1 cellular context compared by ENCODE assay signal in the genomic region with DNA sequence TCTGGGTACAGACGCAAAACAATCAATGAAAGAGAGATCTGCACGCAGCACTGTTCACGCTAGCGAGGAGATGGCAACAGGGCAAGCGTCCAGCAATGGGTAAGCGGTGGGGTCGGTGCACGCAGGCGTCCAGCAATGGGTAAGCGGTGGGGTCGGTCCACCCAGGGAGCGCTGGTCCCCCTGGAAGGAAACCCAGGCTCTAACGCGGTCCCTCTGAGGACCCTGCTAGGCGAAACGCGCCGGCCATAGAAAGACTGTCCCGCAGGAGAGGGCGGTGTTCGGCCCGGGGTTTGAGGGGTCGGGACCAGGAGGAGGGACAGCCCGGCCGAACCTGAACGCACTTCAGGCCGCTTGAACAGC.
TF ChIP-seq lines count a peak whose summit lies in the region.

No MANE protein-coding gene starts in this region.

TF ChIP-seq in A549, 52 proteins besides CTCF, POLR2A, EP300 and RAD21 (continued from another document):
- TF ChIP-seq HES2 (IDR thresholded peaks at IDR 0.05) (no peak), RARB (CRISPR knock-in tag; IDR thresholded peaks at IDR 0.05) (no peak), CEBPB (IDR thresholded peaks at IDR 0.05) (no peak), KDM5A (IDR thresholded peaks at IDR 0.05) (no peak), MAZ (IDR thresholded peaks at IDR 0.05; ENCODE audit: borderline replicate concordance, low read depth, low read length) (no peak), EHMT2 (IDR thresholded peaks at IDR 0.05; ENCODE audit: low read depth) (no peak), MAFK (IDR thresholded peaks at IDR 0.05; ENCODE audit: partially characterized antibody) (no peak), ELK1 (IDR thresholded peaks at IDR 0.05; ENCODE audit: low read depth, low read length) (no peak), POLR2AphosphoS2 (conservative IDR thresholded peaks at IDR 0.05; ENCODE audit: low read length) (no peak), GATA3 (IDR thresholded peaks at IDR 0.05; ENCODE audit: borderline replicate concordance) (no peak), FOXS1 (CRISPR knock-in tag; IDR thresholded peaks at IDR 0.05) (no peak)
- TF ChIP-seq, protein P1, sequence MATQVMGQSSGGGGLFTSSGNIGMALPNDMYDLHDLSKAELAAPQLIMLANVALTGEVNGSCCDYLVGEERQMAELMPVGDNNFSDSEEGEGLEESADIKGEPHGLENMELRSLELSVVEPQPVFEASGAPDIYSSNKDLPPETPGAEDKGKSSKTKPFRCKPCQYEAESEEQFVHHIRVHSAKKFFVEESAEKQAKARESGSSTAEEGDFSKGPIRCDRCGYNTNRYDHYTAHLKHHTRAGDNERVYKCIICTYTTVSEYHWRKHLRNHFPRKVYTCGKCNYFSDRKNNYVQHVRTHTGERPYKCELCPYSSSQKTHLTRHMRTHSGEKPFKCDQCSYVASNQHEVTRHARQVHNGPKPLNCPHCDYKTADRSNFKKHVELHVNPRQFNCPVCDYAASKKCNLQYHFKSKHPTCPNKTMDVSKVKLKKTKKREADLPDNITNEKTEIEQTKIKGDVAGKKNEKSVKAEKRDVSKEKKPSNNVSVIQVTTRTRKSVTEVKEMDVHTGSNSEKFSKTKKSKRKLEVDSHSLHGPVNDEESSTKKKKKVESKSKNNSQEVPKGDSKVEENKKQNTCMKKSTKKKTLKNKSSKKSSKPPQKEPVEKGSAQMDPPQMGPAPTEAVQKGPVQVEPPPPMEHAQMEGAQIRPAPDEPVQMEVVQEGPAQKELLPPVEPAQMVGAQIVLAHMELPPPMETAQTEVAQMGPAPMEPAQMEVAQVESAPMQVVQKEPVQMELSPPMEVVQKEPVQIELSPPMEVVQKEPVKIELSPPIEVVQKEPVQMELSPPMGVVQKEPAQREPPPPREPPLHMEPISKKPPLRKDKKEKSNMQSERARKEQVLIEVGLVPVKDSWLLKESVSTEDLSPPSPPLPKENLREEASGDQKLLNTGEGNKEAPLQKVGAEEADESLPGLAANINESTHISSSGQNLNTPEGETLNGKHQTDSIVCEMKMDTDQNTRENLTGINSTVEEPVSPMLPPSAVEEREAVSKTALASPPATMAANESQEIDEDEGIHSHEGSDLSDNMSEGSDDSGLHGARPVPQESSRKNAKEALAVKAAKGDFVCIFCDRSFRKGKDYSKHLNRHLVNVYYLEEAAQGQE (IDR thresholded peaks at IDR 0.05): no peak
TF ChIP-seq in A549: peak in this region for 0.
